Comparison of ENCODE assay signal across 8 cellular contexts in genomic region chr7:67042781-67043620, GRCh38. TPM values are rescaled to one million over a fixed set of nuclear protein-coding genes. Genes with fewer than 3 reads are reported as not detected.
DNase-seq lines count a peak whose midpoint lies in the region; FAIRE-seq and TF ChIP-seq lines count a peak whose summit lies in the region.
"Not testable (repeated sequence)": the region's sequence is repeated elsewhere in the genome, so short reads cannot be mapped to it uniquely, and the experiment has no call there.

No MANE protein-coding gene starts in this region.

- CTCF ChIA-PET in RWPE1 (lab: Yijun Ruan, JAX), result interaction anchor here (0.6 kb wide), 1 partner anchor 131 kb away, joined by 3 read pairs; no protein-coding TSS in a partner anchor

- POLR2A ChIA-PET in RWPE1 (lab: Yijun Ruan, JAX; ENCODE audit: low non-redundant PET), result not testable (repeated sequence)

- intact Hi-C loops in posterior vena cava (cut with DNase I), result not testable (repeated sequence)

- H3K27me3 ChIP-seq in MG63; brain microvascular endothelial cell (replicated peaks): not testable (repeated sequence)

- peak; percentile 64 for FAIRE-seq in D721Med (lab: Jason Lieb, UNC)

- not testable (repeated sequence) for DNase-seq in D721Med (ENCODE audit: insufficient read length, low spot score)
- DNase-seq in MG63, result peak; percentile 87
- DNase-seq in RWPE1 (ENCODE audit: low spot score), result peak; percentile 41
- peak; percentile 87 for DNase-seq in brain microvascular endothelial cell
- DNase-seq in fibroblast of the conjunctiva (ENCODE audit: low read depth), result peak; percentile 44
- DNase-seq in left kidney (ENCODE audit: low read depth, low spot score), result peak; percentile 20
- DNase-seq in posterior vena cava (ENCODE audit: low spot score), result peak; percentile 81
- DNase-seq in ureter (ENCODE audit: low spot score), result peak; percentile 55

- not testable (repeated sequence) for TF ChIP-seq CTCF in D721Med (IDR thresholded peaks at IDR 0.05; ENCODE audit: insufficient read depth, missing control alignments); RWPE1 (conservative IDR thresholded peaks at IDR 0.05; ENCODE audit: low read depth); brain microvascular endothelial cell (IDR thresholded peaks at IDR 0.05; ENCODE audit: low read depth, low read length, missing control alignments)

- H3K9me3 ChIP-seq in MG63, result not testable (repeated sequence)

- H3K27ac ChIP-seq in RWPE1 (peak overlapping the region; percentile 77), brain microvascular endothelial cell (peak overlapping the region; percentile 29)

- H3K4me3 ChIP-seq in MG63; brain microvascular endothelial cell (ENCODE audit: low read depth, low read length): not testable (repeated sequence)

- H3K36me3 ChIP-seq in MG63; brain microvascular endothelial cell (replicated peaks): not testable (repeated sequence)

- in situ Hi-C loops in brain microvascular endothelial cell (cut with HindIII; ENCODE audit: low pct_ligation_motif_present, low sequenced_read_pairs), result not testable (repeated sequence)

RNA-seq across cellular contexts. Expression of gene TYW1, which starts 46.4 kb away (rescaled TPM):
- total RNA-seq in MG63 (2014; rRNA removed; shearing (Covaris generic); ENCODE audit: low replicate concordance), result 3.9 and 6.8 TPM in 2 replicates
- total RNA-seq in posterior vena cava (10 to 100 TPM in 1 of 2 donors, 1 to 10 TPM in 1; 9.4 to 11.5 TPM), ureter (27.7 TPM)

RNA-seq across cellular contexts. Expression of gene SBDS, which starts 47.6 kb away (rescaled TPM):
- 71.7 and 112 TPM in 2 replicates for total RNA-seq in MG63 (2014; rRNA removed; shearing (Covaris generic); ENCODE audit: low replicate concordance)
- total RNA-seq in posterior vena cava (100 to 1,000 TPM; 175 to 223 TPM), ureter (123 TPM)
